ENCODE assay signal across 1 cellular context in genomic region chr6:42942444-42942843, GRCh38.
A peak's percentile ranks its signal among the peaks of the same experiment; 100 is the strongest.
TF ChIP-seq lines count a peak whose summit lies in the region.

No MANE protein-coding gene starts in this region.

TF ChIP-seq in HepG2, 621 proteins besides CTCF, POLR2A, EP300 and RAD21 (continued from another document):
- TF ChIP-seq THRA (CRISPR knock-in tag; IDR thresholded peaks at IDR 0.05; ENCODE audit: borderline replicate concordance) (peak; percentile 67; the same call in 1 of the 2 replicates), MAFK (conservative IDR thresholded peaks at IDR 0.05 in 1 of 2, IDR thresholded peaks at IDR 0.05 in 1 of 2; ENCODE audit: low read length in 2 of 2) (no peak), ZNF343 (CRISPR knock-in tag; IDR thresholded peaks at IDR 0.05) (0 out of 2 replicates have a peak, but pooled peaks have one; percentile 69), ZBTB34 (CRISPR knock-in tag; IDR thresholded peaks at IDR 0.05) (no peak), KMT2A (CRISPR knock-in tag; IDR thresholded peaks at IDR 0.05) (no peak), BRD4 (CRISPR knock-in tag; IDR thresholded peaks at IDR 0.05) (no peak), SP5 (CRISPR knock-in tag; IDR thresholded peaks at IDR 0.05; ENCODE audit: borderline replicate concordance, low read depth) (no peak), TAF1 (CRISPR knock-in tag; IDR thresholded peaks at IDR 0.05) (no peak), NR2F2 (IDR thresholded peaks at IDR 0.05; ENCODE audit: borderline replicate concordance, low read depth) (peak; percentile 19; the same call in 1 of the 2 replicates), ZGPAT (CRISPR knock-in tag; IDR thresholded peaks at IDR 0.05) (no peak), MTERF4 (CRISPR knock-in tag; IDR thresholded peaks at IDR 0.05) (no peak), MYC (CRISPR knock-in tag; IDR thresholded peaks at IDR 0.05; ENCODE audit: borderline replicate concordance) (no peak), ZMAT5 (CRISPR knock-in tag; IDR thresholded peaks at IDR 0.05; ENCODE audit: borderline replicate concordance, low read depth) (no peak), ZNF296 (CRISPR knock-in tag; conservative IDR thresholded peaks at IDR 0.05) (no peak), RELA (CRISPR knock-in tag; IDR thresholded peaks at IDR 0.05) (no peak), GFI1 (CRISPR knock-in tag; IDR thresholded peaks at IDR 0.05; ENCODE audit: borderline replicate concordance) (no peak), RAD51 (IDR thresholded peaks at IDR 0.05; ENCODE audit: borderline replicate concordance) (no peak), ZNF607 (CRISPR knock-in tag; IDR thresholded peaks at IDR 0.05; ENCODE audit: borderline replicate concordance) (peak; percentile 24; the same call in 1 of the 2 replicates), TFAP4 (IDR thresholded peaks at IDR 0.05; ENCODE audit: borderline replicate concordance, low read depth) (no peak), FOXJ3 (CRISPR knock-in tag; IDR thresholded peaks at IDR 0.05; ENCODE audit: borderline replicate concordance) (no peak), ZNF691 (CRISPR knock-in tag; IDR thresholded peaks at IDR 0.05; ENCODE audit: borderline replicate concordance, low read depth) (no peak), TSC22D2 (CRISPR knock-in tag; IDR thresholded peaks at IDR 0.05; ENCODE audit: borderline replicate concordance) (no peak), FOXP1 (IDR thresholded peaks at IDR 0.05) (no peak), FOXP1 (CRISPR knock-in tag; IDR thresholded peaks at IDR 0.05) (no peak), SNAPC4 (CRISPR knock-in tag; IDR thresholded peaks at IDR 0.05) (no peak), HNF4G (IDR thresholded peaks at IDR 0.05; ENCODE audit: borderline replicate concordance, low read depth, low read length) (peak; percentile 54; the same call in 1 of the 2 replicates), HNF4G (CRISPR knock-in tag; IDR thresholded peaks at IDR 0.05; ENCODE audit: borderline replicate concordance, low read depth) (no peak), THAP8 (CRISPR knock-in tag; IDR thresholded peaks at IDR 0.05; ENCODE audit: borderline replicate concordance) (no peak), ZBTB20 (CRISPR knock-in tag; IDR thresholded peaks at IDR 0.05; ENCODE audit: borderline replicate concordance, low read depth) (no peak), ZMYM2 (CRISPR knock-in tag; IDR thresholded peaks at IDR 0.05) (no peak), PRMT3 (CRISPR knock-in tag; IDR thresholded peaks at IDR 0.05; ENCODE audit: borderline replicate concordance, low read depth) (no peak), FIP1L1 (IDR thresholded peaks at IDR 0.05; ENCODE audit: borderline replicate concordance, insufficient read depth, low read depth, low read length) (no peak), ZNF383 (CRISPR knock-in tag; IDR thresholded peaks at IDR 0.05; ENCODE audit: borderline replicate concordance) (no peak), HNRNPH1 (optimal IDR thresholded peaks at IDR 0.05; ENCODE audit: low read depth, low read length) (no peak), RBM22 (optimal IDR thresholded peaks at IDR 0.05; ENCODE audit: low read length) (no peak), ZZZ3 (CRISPR knock-in tag; IDR thresholded peaks at IDR 0.05; ENCODE audit: borderline replicate concordance) (no peak)
